18 cellular contexts compared by ENCODE assay signal in the genomic region with DNA sequence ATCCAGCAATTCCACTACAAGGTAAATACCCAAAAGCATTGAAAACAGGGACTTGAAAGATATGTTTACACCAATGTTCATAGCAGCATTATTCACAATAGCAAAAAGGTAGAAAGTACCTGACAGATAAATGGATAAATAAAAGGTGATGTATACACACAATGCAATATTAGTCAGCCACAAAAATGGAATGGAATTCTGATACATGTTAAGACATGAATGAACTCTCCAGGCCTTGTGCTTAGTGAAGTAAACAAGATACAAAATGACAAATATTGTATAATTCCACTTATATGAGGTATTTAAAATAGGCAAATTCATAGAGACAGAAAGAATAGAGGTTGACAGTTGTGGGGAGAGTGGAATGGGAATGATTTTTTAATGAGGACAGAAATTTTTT.
DNase-seq lines count a peak whose midpoint lies in the region; ATAC-seq, FAIRE-seq and TF ChIP-seq lines count a peak whose summit lies in the region.
"Had no signal": no experiment of that assay in that cellular context is flagged by ENCODE, and none has a peak within 500 bp of the region (broad histone marks: within the 10 kb centered on the region; RNA-seq: fewer than 3 reads in every experiment).

No MANE protein-coding gene starts in this region.

- CTCF ChIA-PET in RWPE1 (lab: Yijun Ruan, JAX) (no interaction called here), PC-3 (lab: Charles Lee) (no interaction called here)

- no peaks in the 10 kb centered on the region for H3F3A ChIP-seq in PC-3 (ENCODE audit: low read length, unreplicated experiment)

- H3K36me3 ChIP-seq in bronchial epithelial cell (ENCODE audit: control insufficient read depth, insufficient read depth, low read length) (no peaks in the 10 kb centered on the region), PC-3 (ENCODE audit: low read depth, low read length) (no peaks in the 10 kb centered on the region)
- H3K36me3 ChIP-seq: HAP-1 had no signal

- H3K4me2 ChIP-seq in PC-3 (ENCODE audit: low read length), result no peak overlapping the region

- H4K20me1 ChIP-seq in PC-3 (ENCODE audit: low read length), result no peaks in the 10 kb centered on the region

- BruUV-seq in PC-3 (replicated peaks; lab: Mats Ljungman, UMichigan), result no TSS peak

- no peak for FAIRE-seq in bronchial epithelial cell (lab: Jason Lieb, UNC)
- FAIRE-seq: G401.6, GM12892, H54 had no signal

- TF ChIP-seq CTCF in RWPE1 (conservative IDR thresholded peaks at IDR 0.05; ENCODE audit: low read depth) (no peak), bronchial epithelial cell (IDR thresholded peaks at IDR 0.05; ENCODE audit: insufficient read depth, low read length, severe bottlenecking) (no peak), foreskin keratinocyte (conservative IDR thresholded peaks at IDR 0.05) (no peak), retinal pigment epithelial cell (conservative IDR thresholded peaks at IDR 0.05; ENCODE audit: low read depth, low read length) (no peak), PC-3 (conservative IDR thresholded peaks at IDR 0.05; ENCODE audit: low read depth, low read length) (no peak)

- H3K27me3 ChIP-seq in bronchial epithelial cell (ENCODE audit: control insufficient read depth, insufficient read depth, low read length) (no peaks in the 10 kb centered on the region), foreskin keratinocyte (no peaks in the 10 kb centered on the region), PC-3 (ENCODE audit: low read length) (no peaks in the 10 kb centered on the region)

- intact Hi-C loops in PC-3 (cut with micrococcal nuclease), result no loop called here

- H3K27ac ChIP-seq in RWPE1 (no peak overlapping the region), foreskin keratinocyte (no peak overlapping the region), PC-3 (ENCODE audit: low read length) (no peak overlapping the region)

- no peaks in the 10 kb centered on the region for H3K9me3 ChIP-seq in PC-3 (ENCODE audit: low read length)
- H3K9me3 ChIP-seq: Caco-2, HAP-1 had no signal

- no peaks in the 10 kb centered on the region for H3K79me2 ChIP-seq in PC-3 (ENCODE audit: low read length)

- no peak overlapping the region for H2AFZ ChIP-seq in PC-3 (ENCODE audit: low read length)

- no peak overlapping the region for H3K4me3 ChIP-seq in bronchial epithelial cell (ENCODE audit: low read depth, low read length)
- H3K4me3 ChIP-seq in retinal pigment epithelial cell (ENCODE audit: low read length), result no peak overlapping the region
- H3K4me3 ChIP-seq in PC-3 (ENCODE audit: low read length), result no peak overlapping the region
- H3K4me3 ChIP-seq: HAP-1 had no signal

- H3K9me2 ChIP-seq in PC-3 (replicated peaks; ENCODE audit: low read length), result no peaks in the 10 kb centered on the region

- no peak overlapping the region for H3K9ac ChIP-seq in PC-3 (ENCODE audit: low read length)

- H3K4me1 ChIP-seq in foreskin keratinocyte (no peaks in the 10 kb centered on the region), PC-3 (ENCODE audit: insufficient read depth, low read length) (no peaks in the 10 kb centered on the region)
- H3K4me1 ChIP-seq: Caco-2, HAP-1 had no signal

- ATAC-seq in foreskin keratinocyte (peak; percentile 87), PC-3 (no peak), HG03469 (IDR thresholded peaks at IDR 0.05; ENCODE audit: unreplicated experiment) (no peak)

- peak; percentile 5 for DNase-seq in RWPE1 (ENCODE audit: low spot score)
- DNase-seq in bronchial epithelial cell (ENCODE audit: low read depth), result peak; percentile 91
- DNase-seq in foreskin keratinocyte, result peak; percentile 46 to 72
- DNase-seq in retinal pigment epithelial cell (ENCODE audit: low read depth), result peak; percentile 36
- no peak for DNase-seq in PC-3
- no peak for DNase-seq in activated gamma-delta T cell treated with Interleukin-2 at 50 U/mL for 16 hours
- DNase-seq: C1 segment of cervical spinal cord; Caco-2; CD4-positive, alpha-beta memory T cell; DMS153; DND-41; GOT3; HFFc6 had no signal

- POLR2A ChIA-PET in RWPE1 (lab: Yijun Ruan, JAX; ENCODE audit: low non-redundant PET) (no interaction called here), PC-3 (lab: Charles Lee; ENCODE audit: unreplicated experiment) (no interaction called here)

Comparison
In these comparisons a context has a peak if more than half of its experiments do, and no peak if none do; other contexts are left out.
1. DNase-seq: peak in RWPE1 (single experiment), bronchial epithelial cell (single experiment), foreskin keratinocyte (2 of 2) and retinal pigment epithelial cell (single experiment); none in PC-3 (single experiment) and activated gamma-delta T cell treated with Interleukin-2 at 50 U/mL for 16 hours (single experiment).